In genomic region chr18:55510809-55511208, GRCh38 we compare ENCODE assay signal across 9 cellular contexts.
DNase-seq lines count a peak whose midpoint lies in the region; ATAC-seq, FAIRE-seq and TF ChIP-seq lines count a peak whose summit lies in the region.
"Had no signal": no experiment of that assay in that cellular context is flagged by ENCODE, and none has a peak within 500 bp of the region (broad histone marks: within the 10 kb centered on the region; RNA-seq: fewer than 3 reads in every experiment).

No MANE protein-coding gene starts in this region.

- H3K4me1 ChIP-seq in right atrium auricular region (peaks cover 0 to 3% of the 10 kb centered on the region in 2 donors), spleen (peaks cover 0 to 69% (median 28%) of the 10 kb centered on the region in 6 donors)
- H3K4me1 ChIP-seq: SJCRH30 had no signal

- no peaks in the 10 kb centered on the region for H3K27me3 ChIP-seq in right atrium auricular region
- H3K27me3 ChIP-seq in spleen (replicated peaks in 1 of 7) = no peaks in the 10 kb centered on the region
- H3K27me3 ChIP-seq: SJCRH30 had no signal

- no peaks in the 10 kb centered on the region for H3K9me3 ChIP-seq in right atrium auricular region
- no peaks in the 10 kb centered on the region for H3K9me3 ChIP-seq in spleen
- H3K9me3 ChIP-seq: SJCRH30 had no signal

- H3K36me3 Mint-ChIP-seq in WTC11 = no peaks in the 10 kb centered on the region

- H3K4me1 Mint-ChIP-seq in WTC11 = peaks cover 54% of the 10 kb centered on the region

- peak; percentile 81 for FAIRE-seq in H54 (lab: Jason Lieb, UNC)

- peak overlapping the region; percentile 10 to 16 for H3K4me3 ChIP-seq in right atrium auricular region
- peak overlapping the region in 2 of 8 donors; percentile 11 to 51 for H3K4me3 ChIP-seq in spleen
- H3K4me3 ChIP-seq: SJCRH30 had no signal

- intact Hi-C loops in spleen (cut with DNase I; ENCODE audit: low total_unique reads) = no loop called here
- intact Hi-C loops in posterior cingulate gyrus (cut with DNase I) = no loop called here
- intact Hi-C loops in posterior vena cava (cut with DNase I) = no loop called here

- POLR2A ChIA-PET in WTC11 (lab: Charles Lee) = interaction anchor here (0.7 kb wide), 1 partner anchor 189 kb away, joined by 3 read pairs; no protein-coding TSS in a partner anchor

- H3K27ac ChIP-seq in right atrium auricular region = peak overlapping the region; percentile 69 to 74
- peak overlapping the region; percentile 71 to 90 (median 82) for H3K27ac ChIP-seq in spleen
- H3K27ac ChIP-seq: SJCRH30 had no signal

- H3K4me3 Mint-ChIP-seq in WTC11 = peak overlapping the region; percentile 46

- H3K9me3 Mint-ChIP-seq in WTC11 = no peaks in the 10 kb centered on the region

- no peak for TF ChIP-seq CTCF in WTC11 (IDR thresholded peaks at IDR 0.05)
- TF ChIP-seq CTCF in right atrium auricular region (IDR thresholded peaks at IDR 0.05) = no peak
- no peak for TF ChIP-seq CTCF in spleen (IDR thresholded peaks at IDR 0.05 in 8 of 11, conservative IDR thresholded peaks at IDR 0.05 in 3 of 11)

- no peak for DNase-seq in H54 (ENCODE audit: insufficient read length, low spot score)
- DNase-seq in WTC11 (ENCODE audit: low spot score) = no peak
- DNase-seq in right atrium auricular region (ENCODE audit: low spot score) = no peak
- DNase-seq in spleen = no peak
- DNase-seq in NCI-H2227 (lab: John Stamatoyannopoulos, UW; ENCODE audit: unreplicated experiment) = no peak
- no peak for DNase-seq in posterior cingulate gyrus
- no peak for DNase-seq in posterior vena cava (ENCODE audit: low spot score)
- no peak for DNase-seq in activated CD4-positive, alpha-beta T cell treated with anti-CD3 and anti-CD28 coated beads, Interleukin-2, amount 50 U/mL, for 1 hour
- DNase-seq: SJCRH30 had no signal

- H3K36me3 ChIP-seq in right atrium auricular region = no peaks in the 10 kb centered on the region
- H3K36me3 ChIP-seq in spleen = no peaks in the 10 kb centered on the region
- H3K36me3 ChIP-seq: SJCRH30 had no signal

- peak overlapping the region; percentile 98 for H3K27ac Mint-ChIP-seq in WTC11

- CTCF ChIA-PET in WTC11 (lab: Charles Lee) = interaction anchor here (1.0 kb wide), 1 partner anchor 76 kb away, joined by 4 read pairs; no protein-coding TSS in a partner anchor

- H3K27me3 Mint-ChIP-seq in WTC11 (ENCODE audit: low read depth) = no peaks in the 10 kb centered on the region

- WGBS in spleen, 5 donors = 12 to 28% (median 18%) methylated on average over 5 of the region's 5 CpGs

- no peak for ATAC-seq in WTC11

- TF ChIP-seq POLR2A in H54 (IDR thresholded peaks at IDR 0.05; ENCODE audit: low read depth, low read length) = no peak
- TF ChIP-seq POLR2A in spleen (IDR thresholded peaks at IDR 0.05) = peak in 1 of 3 donors; percentile 58

TF ChIP-seq in WTC11, 78 proteins besides CTCF, POLR2A, EP300 and RAD21:
- no peak for TF ChIP-seq JAZF1 (CRISPR knock-in tag; IDR thresholded peaks at IDR 0.05)
- no peak for TF ChIP-seq ETV6 (CRISPR knock-in tag; IDR thresholded peaks at IDR 0.05)
- TF ChIP-seq TEAD1 (CRISPR knock-in tag; IDR thresholded peaks at IDR 0.05) = no peak
- TF ChIP-seq ZNF512 (CRISPR knock-in tag; IDR thresholded peaks at IDR 0.05; ENCODE audit: borderline replicate concordance) = no peak
- no peak for TF ChIP-seq FOXJ3 (CRISPR knock-in tag; IDR thresholded peaks at IDR 0.05; ENCODE audit: borderline replicate concordance)
- TF ChIP-seq E2F4 (CRISPR knock-in tag; IDR thresholded peaks at IDR 0.05; ENCODE audit: borderline replicate concordance, low read depth) = no peak
- TF ChIP-seq TP53 (CRISPR knock-in tag; IDR thresholded peaks at IDR 0.05) = no peak
- TF ChIP-seq MXD4 (CRISPR knock-in tag; IDR thresholded peaks at IDR 0.05; ENCODE audit: borderline replicate concordance) = no peak
- no peak for TF ChIP-seq RELA (CRISPR knock-in tag; IDR thresholded peaks at IDR 0.05; ENCODE audit: borderline replicate concordance)
- no peak for TF ChIP-seq CBFB (CRISPR knock-in tag; IDR thresholded peaks at IDR 0.05; ENCODE audit: low read depth)
- TF ChIP-seq GRHL2 (CRISPR knock-in tag; IDR thresholded peaks at IDR 0.05; ENCODE audit: insufficient replicate concordance, severe bottlenecking) = no peak
- TF ChIP-seq NR2C2 (CRISPR knock-in tag; IDR thresholded peaks at IDR 0.05) = no peak
- TF ChIP-seq SP1 (CRISPR knock-in tag; conservative IDR thresholded peaks at IDR 0.05) = no peak
- no peak for TF ChIP-seq ZNF396 (CRISPR knock-in tag; IDR thresholded peaks at IDR 0.05; ENCODE audit: borderline replicate concordance)
- no peak for TF ChIP-seq ZNF425 (CRISPR knock-in tag; conservative IDR thresholded peaks at IDR 0.05)
- no peak for TF ChIP-seq ELF4 (CRISPR knock-in tag; IDR thresholded peaks at IDR 0.05; ENCODE audit: low read depth)
- TF ChIP-seq ATF6 (CRISPR knock-in tag; IDR thresholded peaks at IDR 0.05) = no peak
- no peak for TF ChIP-seq ZNF317 (CRISPR knock-in tag; IDR thresholded peaks at IDR 0.05; ENCODE audit: borderline replicate concordance, low read depth)
- TF ChIP-seq ZNF219 (CRISPR knock-in tag; IDR thresholded peaks at IDR 0.05; ENCODE audit: borderline replicate concordance) = no peak
